In the genomic region with DNA sequence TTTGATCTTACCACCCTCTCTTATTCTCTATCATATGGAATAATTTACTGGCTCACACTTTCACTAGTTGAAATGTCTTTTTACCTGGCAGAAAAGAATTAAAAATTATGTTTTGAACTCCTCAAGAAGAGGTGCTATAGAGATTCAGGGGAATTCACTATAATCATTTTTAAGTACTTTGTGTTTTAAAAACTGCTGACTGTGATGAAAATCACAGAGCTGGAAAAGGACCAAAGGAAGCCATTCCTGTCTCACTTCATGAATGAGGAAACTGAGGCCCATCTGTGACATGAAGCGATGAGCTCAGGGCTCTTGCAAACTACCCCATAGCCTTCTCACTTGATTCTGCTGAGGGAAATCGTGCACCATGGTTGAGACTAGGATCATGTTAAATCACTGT, we compare ENCODE assay signal across 23 cellular contexts.
DNase-seq lines count a peak whose midpoint lies in the region; ATAC-seq, FAIRE-seq and TF ChIP-seq lines count a peak whose summit lies in the region.
"Had no signal": no experiment of that assay in that cellular context is flagged by ENCODE, and none has a peak within 500 bp of the region (broad histone marks: within the 10 kb centered on the region; RNA-seq: fewer than 3 reads in every experiment).

No MANE protein-coding gene starts in this region.

- POLR2A ChIA-PET in HepG2 (lab: Yijun Ruan, JAX) (no interaction called here), K562 (lab: Yijun Ruan, JAX) (interaction anchor here (1.5 kb wide), 1 partner anchor 19 kb away, joined by 4 read pairs; no protein-coding TSS in a partner anchor)

- H3K9me3 ChIP-seq in HepG2 (ENCODE audit: low read length), result no peaks in the 10 kb centered on the region
- H3K9me3 ChIP-seq in right lobe of liver, result no peaks in the 10 kb centered on the region
- no peaks in the 10 kb centered on the region for H3K9me3 ChIP-seq in K562 (replicated peaks; ENCODE audit: control insufficient read depth, insufficient read depth, low read depth, low read length)
- H3K9me3 ChIP-seq in tibial artery, result no peaks in the 10 kb centered on the region
- H3K9me3 ChIP-seq: BE2C, BLaER1 had no signal

- no TSS peak for BruUV-seq in HepG2 (replicated peaks; lab: Mats Ljungman, UMichigan)
- BruUV-seq in K562 (replicated peaks; lab: Mats Ljungman, UMichigan), result no TSS peak

- H3K4me1 ChIP-seq in HepG2 (ENCODE audit: insufficient read depth, low read length) (no peaks in the 10 kb centered on the region), right lobe of liver (no peaks in the 10 kb centered on the region), K562 (replicated peaks in 1 of 2; ENCODE audit: control insufficient read depth in 2 of 2, insufficient read depth in 2 of 2, low read length in 2 of 2) (no peaks in the 10 kb centered on the region), foreskin keratinocyte (no peaks in the 10 kb centered on the region), tibial artery (peaks cover 0 to 27% (median 6%) of the 10 kb centered on the region in 4 donors)
- H3K4me1 ChIP-seq: BE2C, BLaER1 had no signal

- WGBS in HepG2 (ENCODE audit: low lambda C conversion rate), result 4% methylated on average over 2 of the region's 2 CpGs
- WGBS in right lobe of liver (ENCODE audit: insufficient coverage, low coverage, low lambda C conversion rate, missing lambda C conversion rate), result 86% methylated on average over 2 of the region's 2 CpGs
- WGBS in K562 (ENCODE audit: insufficient coverage, low coverage, missing lambda C conversion rate), result 0% methylated on average over 2 of the region's 2 CpGs

- no peak for TF ChIP-seq POLR2A in HepG2 (IDR thresholded peaks at IDR 0.05; ENCODE audit: insufficient read depth in 1 of 2, low read depth in 2 of 2, low read length in 2 of 2)
- TF ChIP-seq POLR2A in right lobe of liver (IDR thresholded peaks at IDR 0.05), result no peak
- no peak for TF ChIP-seq POLR2A in K562 (conservative IDR thresholded peaks at IDR 0.05)

- FAIRE-seq in HepG2 (lab: Jason Lieb, UNC) (no peak), K562 (lab: Jason Lieb, UNC) (no peak)
- FAIRE-seq: GM12878, GM12892, GM18507 had no signal

- no peak for TF ChIP-seq CTCF in HepG2 (CRISPR knock-in tag; IDR thresholded peaks at IDR 0.05)
- no peak for TF ChIP-seq CTCF in right lobe of liver (IDR thresholded peaks at IDR 0.05)
- no peak for TF ChIP-seq CTCF in K562 (IDR thresholded peaks at IDR 0.05 in 2 of 3, conservative IDR thresholded peaks at IDR 0.05 in 1 of 3; ENCODE audit: insufficient read depth in 2 of 3, low read depth in 1 of 3, low read length in 3 of 3)
- TF ChIP-seq CTCF in foreskin keratinocyte (conservative IDR thresholded peaks at IDR 0.05), result no peak
- TF ChIP-seq CTCF in tibial artery (IDR thresholded peaks at IDR 0.05), result no peak

- DNase-seq in HepG2 (ENCODE audit: low spot score) (no peak), right lobe of liver (no peak), K562 (ENCODE audit: extremely low read depth in 1 of 4, low spot score in 3 of 4) (no peak), foreskin keratinocyte (no peak), tibial artery (no peak)
- DNase-seq: ACHN; BE2C; C1 segment of cervical spinal cord; CD4-positive, alpha-beta memory T cell; CD4-positive, CD25-positive, alpha-beta regulatory T cell; CD8-positive, alpha-beta memory T cell; DMS 273 treated with DMSO at 0.1 percent for 48 hours; DMS153; DMS53; DMS79; DND-41; EL; GDM1 had no signal

- H3K4me2 ChIP-seq in HepG2 (ENCODE audit: low read depth, low read length) (no peak overlapping the region), K562 (ENCODE audit: insufficient read depth, low read length) (no peak overlapping the region)
- H3K4me2 ChIP-seq: BLaER1 had no signal

- no peaks in the 10 kb centered on the region for H3K27me3 ChIP-seq in HepG2 (ENCODE audit: control insufficient read depth in 1 of 2, insufficient read depth in 2 of 2, low read length in 2 of 2)
- H3K27me3 ChIP-seq in right lobe of liver, result no peaks in the 10 kb centered on the region
- peaks cover 0 to 3% of the 10 kb centered on the region in 2 experiments; a peak in 2 of 5 replicates for H3K27me3 ChIP-seq in K562 (ENCODE audit: control insufficient read depth in 2 of 2, insufficient read depth in 2 of 2, low read length in 2 of 2)
- H3K27me3 ChIP-seq in foreskin keratinocyte, result peaks cover 17% of the 10 kb centered on the region
- no peaks in the 10 kb centered on the region for H3K27me3 ChIP-seq in tibial artery
- H3K27me3 ChIP-seq: BE2C, BLaER1 had no signal

- TF ChIP-seq EP300 in HepG2 (IDR thresholded peaks at IDR 0.05; ENCODE audit: low read depth in 2 of 2, low read length in 2 of 2), result no peak
- no peak for TF ChIP-seq EP300 in HepG2 (CRISPR knock-in tag; IDR thresholded peaks at IDR 0.05; ENCODE audit: borderline replicate concordance)
- TF ChIP-seq EP300 in K562 (IDR thresholded peaks at IDR 0.05; ENCODE audit: low read length), result no peak

- H3K4me3 ChIP-seq in HepG2 (replicated peaks in 1 of 3; ENCODE audit: insufficient read depth in 1 of 3, low read depth in 2 of 3, low read length in 3 of 3) (no peak overlapping the region), right lobe of liver (no peak overlapping the region), K562 (no peak overlapping the region), tibial artery (no peak overlapping the region)
- H3K4me3 ChIP-seq: BLaER1, GM12878 had no signal

- H3K36me3 ChIP-seq in HepG2 (replicated peaks in 1 of 2; ENCODE audit: control insufficient read depth in 1 of 2, insufficient read depth in 2 of 2, low read length in 2 of 2), result no peaks in the 10 kb centered on the region
- no peaks in the 10 kb centered on the region for H3K36me3 ChIP-seq in right lobe of liver
- no peaks in the 10 kb centered on the region for H3K36me3 ChIP-seq in K562 (ENCODE audit: control insufficient read depth, insufficient read depth, low read length)
- H3K36me3 ChIP-seq in tibial artery, result no peaks in the 10 kb centered on the region
- H3K36me3 ChIP-seq: BE2C, BLaER1 had no signal

- no peak overlapping the region for H3K9ac ChIP-seq in HepG2 (ENCODE audit: insufficient read depth, low read depth, low read length)
- no peak overlapping the region for H3K9ac ChIP-seq in K562 (ENCODE audit: insufficient read depth in 1 of 2, low read depth in 2 of 2, low read length in 2 of 2)
- H3K9ac ChIP-seq: BLaER1 had no signal

- no peak overlapping the region for H2AFZ ChIP-seq in HepG2 (ENCODE audit: low read length)
- H2AFZ ChIP-seq in K562 (ENCODE audit: low read depth, low read length), result no peak overlapping the region

- in situ Hi-C loops in HepG2 (cut with HindIII; ENCODE audit: extremely low pct_ligation_motif_present, low pct_unique_long_range_greater_than_20kb), result no loop called here
- in situ Hi-C loops in K562 (cut with MboI), result no loop called here

- no peaks in the 10 kb centered on the region for H3K9me1 ChIP-seq in K562 (ENCODE audit: control insufficient read depth, insufficient read depth, low read length)

- no peaks in the 10 kb centered on the region for H4K20me1 ChIP-seq in HepG2 (ENCODE audit: insufficient read depth, low read length)
- no peaks in the 10 kb centered on the region for H4K20me1 ChIP-seq in K562 (replicated peaks; ENCODE audit: control insufficient read depth, insufficient read depth, low read length)
- H4K20me1 ChIP-seq: BLaER1 had no signal

- H3K79me2 ChIP-seq in HepG2 (ENCODE audit: insufficient read depth, low read length) (no peaks in the 10 kb centered on the region), K562 (ENCODE audit: control insufficient read depth, insufficient read depth, low read length) (no peaks in the 10 kb centered on the region)

- ATAC-seq in HepG2 (no peak), right lobe of liver (no peak), K562 (no peak), foreskin keratinocyte (no peak)
- ATAC-seq: GM12878 had no signal

- CTCF ChIA-PET in HepG2 (lab: Yijun Ruan, JAX; ENCODE audit: low intra/inter-chr PET ratio, low total read pairs), result no interaction called here
- CTCF ChIA-PET in K562 (lab: Yijun Ruan, JAX; ENCODE audit: low intra/inter-chr PET ratio), result no interaction called here

- TF ChIP-seq RAD21 in HepG2 (CRISPR knock-in tag; IDR thresholded peaks at IDR 0.05) (no peak), K562 (CRISPR knock-in tag; conservative IDR thresholded peaks at IDR 0.05 in 1 of 2, IDR thresholded peaks at IDR 0.05 in 1 of 2) (no peak)

- H3K27ac ChIP-seq in HepG2 (ENCODE audit: extremely low read length, insufficient read depth, low read length) (no peak overlapping the region), right lobe of liver (no peak overlapping the region), K562 (ENCODE audit: extremely low read depth, low read depth, low read length) (no peak overlapping the region), foreskin keratinocyte (no peak overlapping the region), tibial artery (no peak overlapping the region)
- H3K27ac ChIP-seq: 22Rv1, BLaER1 had no signal

- intact Hi-C loops in HepG2 (cut with micrococcal nuclease; ENCODE audit: unreplicated experiment), result loop anchor here (2.0 kb wide), 1 partner anchor 64 kb away; no protein-coding TSS in a partner anchor
- intact Hi-C loops in right lobe of liver (cut with DNase I), result no loop called here
- intact Hi-C loops in K562 (cut with micrococcal nuclease), result no loop called here
- intact Hi-C loops in tibial artery (cut with DNase I; ENCODE audit: low total_unique reads), result no loop called here

TF ChIP-seq in HepG2, 621 proteins besides CTCF, POLR2A, EP300 and RAD21:
- TF ChIP-seq GZF1 (CRISPR knock-in tag; IDR thresholded peaks at IDR 0.05) (no peak), MAFK (conservative IDR thresholded peaks at IDR 0.05 in 1 of 2, IDR thresholded peaks at IDR 0.05 in 1 of 2; ENCODE audit: low read length in 2 of 2) (peak; percentile 85 to 95), MAFF (IDR thresholded peaks at IDR 0.05; ENCODE audit: low read depth, low read length) (peak; percentile 93), EEA1 (CRISPR knock-in tag; IDR thresholded peaks at IDR 0.05; ENCODE audit: borderline replicate concordance) (no peak)

TF ChIP-seq in K562, 482 proteins besides CTCF, POLR2A, EP300 and RAD21:
- TF ChIP-seq MAFK (IDR thresholded peaks at IDR 0.05; ENCODE audit: low read length) (peak; percentile 87), MAFG (tag; conservative IDR thresholded peaks at IDR 0.05) (peak; percentile 77), C11orf30 (IDR thresholded peaks at IDR 0.05; ENCODE audit: low read depth) (peak; percentile 72), MCM2 (IDR thresholded peaks at IDR 0.05; ENCODE audit: low read depth) (no peak), MAFF (IDR thresholded peaks at IDR 0.05; ENCODE audit: low read length) (peak; percentile 89), ZNF316 (IDR thresholded peaks at IDR 0.05) (peak; percentile 86), EP400 (IDR thresholded peaks at IDR 0.05) (no peak)
